ENCODE assay signal across 17 cellular contexts in the genomic region with DNA sequence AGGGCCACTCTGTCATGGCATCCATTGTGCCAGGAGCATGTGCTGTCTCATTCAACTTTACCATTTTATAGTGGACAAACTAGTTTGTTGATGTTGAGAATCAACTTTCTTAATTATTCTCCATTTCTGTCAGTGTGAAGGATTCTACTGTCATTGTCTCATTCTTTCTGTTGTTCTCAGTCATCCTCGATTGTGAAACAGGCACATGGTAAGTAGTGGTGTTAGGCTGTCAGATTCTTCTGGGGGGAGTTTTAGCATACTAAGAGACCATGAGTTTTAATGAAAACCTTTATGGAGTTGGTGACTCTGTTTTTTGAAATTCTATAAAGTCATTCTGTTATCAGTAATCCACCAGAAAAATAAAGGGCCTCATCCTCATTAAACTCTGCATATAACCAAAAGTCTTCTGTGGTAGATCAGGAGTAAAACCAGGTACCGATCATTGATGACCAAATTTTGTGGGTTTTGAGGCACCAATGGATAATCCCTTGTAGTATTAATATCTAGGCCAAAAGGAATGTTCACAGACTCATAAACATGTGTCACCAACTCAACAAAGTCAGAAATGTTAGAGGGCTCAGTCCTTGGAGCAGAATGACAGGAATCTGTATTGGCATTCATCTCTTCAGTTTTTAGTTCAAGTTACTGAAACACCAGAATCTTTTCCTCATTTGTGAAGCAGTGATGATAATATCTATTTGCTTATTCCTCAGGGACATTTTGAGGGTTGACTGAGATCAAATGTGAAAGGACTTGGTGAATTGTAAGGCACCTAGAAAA.
A peak's percentile ranks its signal among the peaks of the same experiment; 100 is the strongest.
DNase-seq lines count a peak whose midpoint lies in the region; ATAC-seq and TF ChIP-seq lines count a peak whose summit lies in the region.
"Had no signal": no experiment of that assay in that cellular context is flagged by ENCODE, and none has a peak within 500 bp of the region (broad histone marks: within the 10 kb centered on the region; RNA-seq: fewer than 3 reads in every experiment).

No MANE protein-coding gene starts in this region.

- peak overlapping the region; percentile 76 for H3K27ac ChIP-seq in vagina
- no peak overlapping the region for H3K27ac ChIP-seq in ascending aorta
- H3K27ac ChIP-seq: ovary had no signal

- peak overlapping the region; percentile 31 for H3K4me3 ChIP-seq in adipocyte (ENCODE audit: low read length)
- no peak overlapping the region for H3K4me3 ChIP-seq in vagina
- no peak overlapping the region for H3K4me3 ChIP-seq in ascending aorta
- H3K4me3 ChIP-seq: ovary had no signal

- peak overlapping the region; percentile 36 to 73 for H3K27ac Mint-ChIP-seq in natural killer cell treated with Interleukin-12 subunit alpha and Interleukin-12 subunit beta and Interleukin-15 and Interleukin-18, amount 100 ng/mL, for 72 hours
- peak overlapping the region in 1 of 2 donors; percentile 15 for H3K27ac Mint-ChIP-seq in natural killer cell

- peaks cover 7% of the 10 kb centered on the region for H3K9me3 Mint-ChIP-seq in natural killer cell treated with Interleukin-12 subunit alpha and Interleukin-12 subunit beta and Interleukin-15 and Interleukin-18, amount 100 ng/mL, for 72 hours
- no peaks in the 10 kb centered on the region for H3K9me3 Mint-ChIP-seq in natural killer cell

- intact Hi-C loops in natural killer cell (cut with micrococcal nuclease) (no loop called here), vagina (cut with DNase I) (loop anchor here (5.0 kb wide), 1 partner anchor 72 kb away; a partner anchor contains a TSS), ascending aorta (cut with DNase I) (no loop called here)

- peak; percentile 78 to 82 for ATAC-seq in natural killer cell treated with Interleukin-12 subunit alpha and Interleukin-12 subunit beta and Interleukin-15 and Interleukin-18, amount 100 ng/mL, for 72 hours
- ATAC-seq in natural killer cell, result no peak
- ATAC-seq: HepG2 had no signal

- H3K36me3 Mint-ChIP-seq in natural killer cell treated with Interleukin-12 subunit alpha and Interleukin-12 subunit beta and Interleukin-15 and Interleukin-18, amount 100 ng/mL, for 72 hours, result no peaks in the 10 kb centered on the region
- no peaks in the 10 kb centered on the region for H3K36me3 Mint-ChIP-seq in natural killer cell

- peak overlapping the region; percentile 8 for H3K4me3 Mint-ChIP-seq in natural killer cell treated with Interleukin-12 subunit alpha and Interleukin-12 subunit beta and Interleukin-15 and Interleukin-18, amount 100 ng/mL, for 72 hours
- H3K4me3 Mint-ChIP-seq in natural killer cell, result no peak overlapping the region
- H3K4me3 Mint-ChIP-seq: H9 had no signal

- TF ChIP-seq POLR2A in vagina (IDR thresholded peaks at IDR 0.05), result no peak

- no peaks in the 10 kb centered on the region for H3K36me3 ChIP-seq in adipocyte (ENCODE audit: control insufficient read depth, insufficient read depth, low read length, severe bottlenecking)
- H3K36me3 ChIP-seq in vagina, result no peaks in the 10 kb centered on the region
- H3K36me3 ChIP-seq in ascending aorta, result no peaks in the 10 kb centered on the region
- H3K36me3 ChIP-seq: ovary had no signal

- H3K4me1 Mint-ChIP-seq in natural killer cell treated with Interleukin-12 subunit alpha and Interleukin-12 subunit beta and Interleukin-15 and Interleukin-18, amount 100 ng/mL, for 72 hours (ENCODE audit: low read depth in 2 of 2), result peaks cover 43 to 44% of the 10 kb centered on the region in 2 donors
- H3K4me1 Mint-ChIP-seq in natural killer cell, result peaks cover 46 to 58% of the 10 kb centered on the region in 2 donors

- peak overlapping the region; percentile 62 for H3K9ac ChIP-seq in adipocyte (ENCODE audit: low read length)

- TF ChIP-seq CTCF in natural killer cell (IDR thresholded peaks at IDR 0.05) (no peak), vagina (IDR thresholded peaks at IDR 0.05) (no peak), ascending aorta (IDR thresholded peaks at IDR 0.05) (no peak)

- DNase-seq in natural killer cell treated with Interleukin-12 subunit alpha and Interleukin-12 subunit beta and Interleukin-15 and Interleukin-18, amount 100 ng/mL, for 72 hours (ENCODE audit: low spot score), result no peak
- no peak for DNase-seq in natural killer cell
- DNase-seq in adipocyte (ENCODE audit: low read depth), result no peak
- DNase-seq in myocyte (ENCODE audit: low read depth), result peak; percentile 47
- DNase-seq in vagina (ENCODE audit: extremely low spot score in 2 of 2), result no peak
- DNase-seq in ascending aorta (ENCODE audit: low spot score in 2 of 2), result no peak
- DNase-seq in NCI-H226, result no peak
- DNase-seq in activated CD8-positive, alpha-beta memory T cell treated with anti-CD3 and anti-CD28 coated beads, Interleukin-2, amount 50 U/mL, for 48 hours, result no peak
- DNase-seq: activated CD8-positive, alpha-beta memory T cell treated with anti-CD3 and anti-CD28 coated beads, Interleukin-2, amount 50 U/mL, for 4 hours; effector CD4-positive, alpha-beta T cell; H9; NCI-H146; NCI-H524 treated with DMSO at 0.1 percent for 48 hours; ovary; SHP77 treated with DMSO at 0.1 percent for 48 hours; stimulated activated CD4-positive, alpha-beta T cell treated with anti-CD3 and anti-CD28 coated beads, Interleukin-2, amount 100 ng/mL, for 24 hours had no signal

- no peaks in the 10 kb centered on the region for H3K27me3 ChIP-seq in adipocyte (replicated peaks; ENCODE audit: control insufficient read depth, insufficient read depth, low read length)
- H3K27me3 ChIP-seq in vagina, result no peaks in the 10 kb centered on the region
- no peaks in the 10 kb centered on the region for H3K27me3 ChIP-seq in ascending aorta
- H3K27me3 ChIP-seq: ovary had no signal

- no peaks in the 10 kb centered on the region for H3K27me3 Mint-ChIP-seq in natural killer cell treated with Interleukin-12 subunit alpha and Interleukin-12 subunit beta and Interleukin-15 and Interleukin-18, amount 100 ng/mL, for 72 hours
- H3K27me3 Mint-ChIP-seq in natural killer cell (ENCODE audit: low read depth in 2 of 2), result no peaks in the 10 kb centered on the region

- H3K9me3 ChIP-seq in adipocyte (ENCODE audit: control insufficient read depth, low read length) (no peaks in the 10 kb centered on the region), vagina (no peaks in the 10 kb centered on the region), ascending aorta (no peaks in the 10 kb centered on the region)
- H3K9me3 ChIP-seq: ovary had no signal

- H3K4me1 ChIP-seq in adipocyte (ENCODE audit: control insufficient read depth, insufficient read depth, low read length), result peaks cover 63% of the 10 kb centered on the region
- H3K4me1 ChIP-seq in vagina, result peaks cover 89% of the 10 kb centered on the region
- peaks cover 0 to 10% of the 10 kb centered on the region in 2 donors for H3K4me1 ChIP-seq in ascending aorta

Comparison
In these comparisons a context has a peak if more than half of its experiments do, and no peak if none do; other contexts are left out.
1. ATAC-seq: peak in natural killer cell treated with Interleukin-12 subunit alpha and Interleukin-12 subunit beta and Interleukin-15 and Interleukin-18, amount 100 ng/mL, for 72 hours (2 of 2); none in natural killer cell (0 of 3).